In the genomic region with DNA sequence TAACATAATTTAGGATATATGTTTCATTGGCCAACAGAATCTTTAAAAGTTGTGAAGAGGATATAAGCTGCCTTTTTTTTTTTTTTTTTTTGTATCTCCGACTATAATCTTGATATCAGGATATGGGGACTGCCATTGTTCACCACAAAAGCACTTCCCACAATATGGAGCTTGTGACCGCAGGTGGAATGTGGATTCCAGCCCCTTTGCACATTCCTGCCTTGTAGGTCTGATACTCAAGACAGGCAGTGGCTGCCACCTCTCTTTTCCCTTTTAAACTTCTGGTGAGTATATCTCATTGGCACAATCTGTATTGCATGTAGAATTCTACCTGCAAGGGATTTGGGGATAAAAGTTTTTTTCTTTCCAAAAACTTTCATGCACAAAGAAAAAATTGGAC, we compare ENCODE assay signal across 1 cellular context.
TF ChIP-seq lines count a peak whose summit lies in the region.

No MANE protein-coding gene starts in this region.

TF ChIP-seq in GM23338, 12 proteins besides CTCF, POLR2A, EP300 and RAD21 (continued from another document):
- TF ChIP-seq, protein P1, sequence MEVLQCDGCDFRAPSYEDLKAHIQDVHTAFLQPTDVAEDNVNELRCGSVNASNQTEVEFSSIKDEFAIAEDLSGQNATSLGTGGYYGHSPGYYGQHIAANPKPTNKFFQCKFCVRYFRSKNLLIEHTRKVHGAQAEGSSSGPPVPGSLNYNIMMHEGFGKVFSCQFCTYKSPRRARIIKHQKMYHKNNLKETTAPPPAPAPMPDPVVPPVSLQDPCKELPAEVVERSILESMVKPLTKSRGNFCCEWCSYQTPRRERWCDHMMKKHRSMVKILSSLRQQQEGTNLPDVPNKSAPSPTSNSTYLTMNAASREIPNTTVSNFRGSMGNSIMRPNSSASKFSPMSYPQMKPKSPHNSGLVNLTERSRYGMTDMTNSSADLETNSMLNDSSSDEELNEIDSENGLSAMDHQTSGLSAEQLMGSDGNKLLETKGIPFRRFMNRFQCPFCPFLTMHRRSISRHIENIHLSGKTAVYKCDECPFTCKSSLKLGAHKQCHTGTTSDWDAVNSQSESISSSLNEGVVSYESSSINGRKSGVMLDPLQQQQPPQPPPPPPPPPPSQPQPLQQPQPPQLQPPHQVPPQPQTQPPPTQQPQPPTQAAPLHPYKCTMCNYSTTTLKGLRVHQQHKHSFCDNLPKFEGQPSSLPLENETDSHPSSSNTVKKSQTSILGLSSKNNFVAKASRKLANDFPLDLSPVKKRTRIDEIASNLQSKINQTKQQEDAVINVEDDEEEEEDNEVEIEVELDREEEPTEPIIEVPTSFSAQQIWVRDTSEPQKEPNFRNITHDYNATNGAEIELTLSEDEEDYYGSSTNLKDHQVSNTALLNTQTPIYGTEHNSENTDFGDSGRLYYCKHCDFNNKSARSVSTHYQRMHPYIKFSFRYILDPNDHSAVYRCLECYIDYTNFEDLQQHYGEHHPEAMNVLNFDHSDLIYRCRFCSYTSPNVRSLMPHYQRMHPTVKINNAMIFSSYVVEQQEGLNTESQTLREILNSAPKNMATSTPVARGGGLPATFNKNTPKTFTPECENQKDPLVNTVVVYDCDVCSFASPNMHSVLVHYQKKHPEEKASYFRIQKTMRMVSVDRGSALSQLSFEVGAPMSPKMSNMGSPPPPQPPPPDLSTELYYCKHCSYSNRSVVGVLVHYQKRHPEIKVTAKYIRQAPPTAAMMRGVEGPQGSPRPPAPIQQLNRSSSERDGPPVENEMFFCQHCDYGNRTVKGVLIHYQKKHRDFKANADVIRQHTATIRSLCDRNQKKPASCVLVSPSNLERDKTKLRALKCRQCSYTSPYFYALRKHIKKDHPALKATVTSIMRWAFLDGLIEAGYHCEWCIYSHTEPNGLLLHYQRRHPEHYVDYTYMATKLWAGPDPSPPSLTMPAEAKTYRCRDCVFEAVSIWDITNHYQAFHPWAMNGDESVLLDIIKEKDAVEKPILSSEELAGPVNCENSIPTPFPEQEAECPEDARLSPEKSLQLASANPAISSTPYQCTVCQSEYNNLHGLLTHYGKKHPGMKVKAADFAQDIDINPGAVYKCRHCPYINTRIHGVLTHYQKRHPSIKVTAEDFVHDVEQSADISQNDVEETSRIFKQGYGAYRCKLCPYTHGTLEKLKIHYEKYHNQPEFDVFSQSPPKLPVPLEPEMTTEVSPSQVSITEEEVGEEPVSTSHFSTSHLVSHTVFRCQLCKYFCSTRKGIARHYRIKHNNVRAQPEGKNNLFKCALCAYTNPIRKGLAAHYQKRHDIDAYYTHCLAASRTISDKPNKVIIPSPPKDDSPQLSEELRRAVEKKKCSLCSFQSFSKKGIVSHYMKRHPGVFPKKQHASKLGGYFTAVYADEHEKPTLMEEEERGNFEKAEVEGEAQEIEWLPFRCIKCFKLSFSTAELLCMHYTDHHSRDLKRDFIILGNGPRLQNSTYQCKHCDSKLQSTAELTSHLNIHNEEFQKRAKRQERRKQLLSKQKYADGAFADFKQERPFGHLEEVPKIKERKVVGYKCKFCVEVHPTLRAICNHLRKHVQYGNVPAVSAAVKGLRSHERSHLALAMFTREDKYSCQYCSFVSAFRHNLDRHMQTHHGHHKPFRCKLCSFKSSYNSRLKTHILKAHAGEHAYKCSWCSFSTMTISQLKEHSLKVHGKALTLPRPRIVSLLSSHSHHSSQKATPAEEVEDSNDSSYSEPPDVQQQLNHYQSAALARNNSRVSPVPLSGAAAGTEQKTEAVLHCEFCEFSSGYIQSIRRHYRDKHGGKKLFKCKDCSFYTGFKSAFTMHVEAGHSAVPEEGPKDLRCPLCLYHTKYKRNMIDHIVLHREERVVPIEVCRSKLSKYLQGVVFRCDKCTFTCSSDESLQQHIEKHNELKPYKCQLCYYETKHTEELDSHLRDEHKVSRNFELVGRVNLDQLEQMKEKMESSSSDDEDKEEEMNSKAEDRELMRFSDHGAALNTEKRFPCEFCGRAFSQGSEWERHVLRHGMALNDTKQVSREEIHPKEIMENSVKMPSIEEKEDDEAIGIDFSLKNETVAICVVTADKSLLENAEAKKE (CRISPR knock-in tag; IDR thresholded peaks at IDR 0.05) = no peak
- TF ChIP-seq NANOG (IDR thresholded peaks at IDR 0.05; ENCODE audit: borderline replicate concordance) = no peak
- no peak for TF ChIP-seq POLR2AphosphoS5 (IDR thresholded peaks at IDR 0.05; ENCODE audit: low read depth)
- TF ChIP-seq, protein P2, sequence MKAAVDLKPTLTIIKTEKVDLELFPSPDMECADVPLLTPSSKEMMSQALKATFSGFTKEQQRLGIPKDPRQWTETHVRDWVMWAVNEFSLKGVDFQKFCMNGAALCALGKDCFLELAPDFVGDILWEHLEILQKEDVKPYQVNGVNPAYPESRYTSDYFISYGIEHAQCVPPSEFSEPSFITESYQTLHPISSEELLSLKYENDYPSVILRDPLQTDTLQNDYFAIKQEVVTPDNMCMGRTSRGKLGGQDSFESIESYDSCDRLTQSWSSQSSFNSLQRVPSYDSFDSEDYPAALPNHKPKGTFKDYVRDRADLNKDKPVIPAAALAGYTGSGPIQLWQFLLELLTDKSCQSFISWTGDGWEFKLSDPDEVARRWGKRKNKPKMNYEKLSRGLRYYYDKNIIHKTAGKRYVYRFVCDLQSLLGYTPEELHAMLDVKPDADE (IDR thresholded peaks at IDR 0.05) = no peak
- TF ChIP-seq CREB1 (CRISPR knock-in tag; IDR thresholded peaks at IDR 0.05; ENCODE audit: low read depth) = no peak
- TF ChIP-seq ZNF331 (CRISPR knock-in tag; IDR thresholded peaks at IDR 0.05; ENCODE audit: low read depth) = no peak
- TF ChIP-seq STAT1 (IDR thresholded peaks at IDR 0.05; ENCODE audit: unreplicated experiment) = no peak
